In the genomic region with DNA sequence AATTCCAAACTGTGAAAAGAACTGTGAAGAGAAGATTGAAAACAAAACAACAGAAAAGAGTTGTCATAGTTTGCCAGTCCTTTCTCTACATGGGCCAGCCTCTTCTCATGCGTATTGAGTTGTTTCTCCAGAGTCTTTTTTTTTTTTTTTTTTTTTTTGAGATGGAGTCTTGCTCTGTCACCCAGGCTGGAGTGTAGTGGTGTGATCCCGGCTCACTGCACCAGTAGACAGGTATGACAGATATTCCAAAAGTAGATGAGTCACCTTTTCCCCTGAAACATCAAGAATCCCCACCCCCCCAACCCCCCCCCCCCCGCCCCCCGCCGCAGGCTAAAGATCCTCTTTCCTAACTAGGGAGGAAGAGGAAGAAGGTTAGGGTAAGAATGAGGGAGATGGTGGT, we compare ENCODE assay signal across 1 cellular context.
TF ChIP-seq lines count a peak whose summit lies in the region.

No MANE protein-coding gene starts in this region.

TF ChIP-seq in K562, 482 proteins besides CTCF, POLR2A, EP300 and RAD21 (continued from another document):
- TF ChIP-seq, protein P1, sequence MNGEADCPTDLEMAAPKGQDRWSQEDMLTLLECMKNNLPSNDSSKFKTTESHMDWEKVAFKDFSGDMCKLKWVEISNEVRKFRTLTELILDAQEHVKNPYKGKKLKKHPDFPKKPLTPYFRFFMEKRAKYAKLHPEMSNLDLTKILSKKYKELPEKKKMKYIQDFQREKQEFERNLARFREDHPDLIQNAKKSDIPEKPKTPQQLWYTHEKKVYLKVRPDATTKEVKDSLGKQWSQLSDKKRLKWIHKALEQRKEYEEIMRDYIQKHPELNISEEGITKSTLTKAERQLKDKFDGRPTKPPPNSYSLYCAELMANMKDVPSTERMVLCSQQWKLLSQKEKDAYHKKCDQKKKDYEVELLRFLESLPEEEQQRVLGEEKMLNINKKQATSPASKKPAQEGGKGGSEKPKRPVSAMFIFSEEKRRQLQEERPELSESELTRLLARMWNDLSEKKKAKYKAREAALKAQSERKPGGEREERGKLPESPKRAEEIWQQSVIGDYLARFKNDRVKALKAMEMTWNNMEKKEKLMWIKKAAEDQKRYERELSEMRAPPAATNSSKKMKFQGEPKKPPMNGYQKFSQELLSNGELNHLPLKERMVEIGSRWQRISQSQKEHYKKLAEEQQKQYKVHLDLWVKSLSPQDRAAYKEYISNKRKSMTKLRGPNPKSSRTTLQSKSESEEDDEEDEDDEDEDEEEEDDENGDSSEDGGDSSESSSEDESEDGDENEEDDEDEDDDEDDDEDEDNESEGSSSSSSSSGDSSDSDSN (IDR thresholded peaks at IDR 0.05; ENCODE audit: borderline replicate concordance in 1 of 2, low read depth in 2 of 2, low read length in 2 of 2), result no peak
- TF ChIP-seq, protein P2, sequence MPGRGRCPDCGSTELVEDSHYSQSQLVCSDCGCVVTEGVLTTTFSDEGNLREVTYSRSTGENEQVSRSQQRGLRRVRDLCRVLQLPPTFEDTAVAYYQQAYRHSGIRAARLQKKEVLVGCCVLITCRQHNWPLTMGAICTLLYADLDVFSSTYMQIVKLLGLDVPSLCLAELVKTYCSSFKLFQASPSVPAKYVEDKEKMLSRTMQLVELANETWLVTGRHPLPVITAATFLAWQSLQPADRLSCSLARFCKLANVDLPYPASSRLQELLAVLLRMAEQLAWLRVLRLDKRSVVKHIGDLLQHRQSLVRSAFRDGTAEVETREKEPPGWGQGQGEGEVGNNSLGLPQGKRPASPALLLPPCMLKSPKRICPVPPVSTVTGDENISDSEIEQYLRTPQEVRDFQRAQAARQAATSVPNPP (IDR thresholded peaks at IDR 0.05; ENCODE audit: borderline replicate concordance, insufficient read depth, insufficient read length), result no peak
